In the genomic region with DNA sequence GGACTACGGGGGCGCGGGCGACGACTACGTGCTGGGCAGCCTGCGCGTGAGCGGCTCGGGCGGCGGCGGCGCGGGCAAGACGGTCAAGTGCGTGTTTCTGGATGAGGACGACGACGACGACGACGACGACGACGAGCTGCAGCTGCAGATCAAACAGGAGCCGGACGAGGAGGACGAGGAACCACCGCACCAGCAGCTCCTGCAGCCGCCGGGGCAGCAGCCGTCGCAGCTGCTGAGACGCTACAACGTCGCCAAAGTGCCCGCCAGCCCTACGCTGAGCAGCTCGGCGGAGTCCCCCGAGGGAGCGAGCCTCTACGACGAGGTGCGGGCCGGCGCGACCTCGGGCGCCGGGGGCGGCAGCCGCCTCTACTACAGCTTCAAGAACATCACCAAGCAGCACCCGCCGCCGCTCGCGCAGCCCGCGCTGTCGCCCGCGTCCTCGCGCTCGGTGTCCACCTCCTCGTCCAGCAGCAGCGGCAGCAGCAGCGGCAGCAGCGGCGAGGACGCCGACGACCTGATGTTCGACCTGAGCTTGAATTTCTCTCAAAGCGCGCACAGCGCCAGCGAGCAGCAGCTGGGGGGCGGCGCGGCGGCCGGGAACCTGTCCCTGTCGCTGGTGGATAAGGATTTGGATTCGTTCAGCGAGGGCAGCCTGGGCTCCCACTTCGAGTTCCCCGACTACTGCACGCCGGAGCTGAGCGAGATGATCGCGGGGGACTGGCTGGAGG, we compare ENCODE assay signal across 9 cellular contexts. TPM values are rescaled to one million over a fixed set of nuclear protein-coding genes. Genes with fewer than 3 reads are reported as not detected.
A peak's percentile ranks its signal among the peaks of the same experiment; 100 is the strongest.
DNase-seq lines count a peak whose midpoint lies in the region; ATAC-seq, FAIRE-seq and TF ChIP-seq lines count a peak whose summit lies in the region.
"Had no signal": no experiment of that assay in that cellular context is flagged by ENCODE, and none has a peak within 500 bp of the region (broad histone marks: within the 10 kb centered on the region; RNA-seq: fewer than 3 reads in every experiment).

No MANE protein-coding gene starts in this region.

- H3K79me1 ChIP-seq in IMR-90 (ENCODE audit: low read depth in 1 of 2, low read length in 2 of 2), result peaks cover 0 to 12% of the 10 kb centered on the region in 2 experiments; a peak in 2 of 4 replicates

- H3K27ac ChIP-seq in IMR-90 (ENCODE audit: insufficient read depth, low read length) (peak overlapping the region; percentile 74), brain microvascular endothelial cell (no peak overlapping the region), neural cell (ENCODE audit: low read length) (peak overlapping the region; percentile 99), small intestine (ENCODE audit: low read depth in 1 of 2, low read length in 1 of 2) (no peak overlapping the region)
- H3K27ac ChIP-seq: body of pancreas had no signal

- peaks cover 74% of the 10 kb centered on the region for H3K79me2 ChIP-seq in neural cell (replicated peaks; ENCODE audit: insufficient read depth, low read length)

- H3K4me3 ChIP-seq in IMR-90 (ENCODE audit: insufficient read depth, low read depth, low read length) (peak overlapping the region; percentile 74), brain microvascular endothelial cell (ENCODE audit: low read depth, low read length) (peak overlapping the region; percentile 84), neural cell (ENCODE audit: low read length) (peak overlapping the region; percentile 95), small intestine (ENCODE audit: low read depth in 1 of 2, low read length in 2 of 2) (no peak overlapping the region)
- H3K4me3 ChIP-seq: body of pancreas had no signal

- H3K36me3 ChIP-seq in IMR-90 (ENCODE audit: control insufficient read depth, insufficient read depth, low read length), result no peaks in the 10 kb centered on the region
- H3K36me3 ChIP-seq in brain microvascular endothelial cell (replicated peaks), result no peaks in the 10 kb centered on the region
- peaks cover 11% of the 10 kb centered on the region for H3K36me3 ChIP-seq in neural cell (ENCODE audit: insufficient read depth, low read length)
- no peaks in the 10 kb centered on the region for H3K36me3 ChIP-seq in small intestine (ENCODE audit: control insufficient read depth in 2 of 2, insufficient read depth in 2 of 2, low read length in 2 of 2)

- no peak overlapping the region for H2BK120ac ChIP-seq in IMR-90 (ENCODE audit: low read depth, low read length)

- TF ChIP-seq CTCF in IMR-90 (conservative IDR thresholded peaks at IDR 0.05; ENCODE audit: low read depth, low read length) (no peak), brain microvascular endothelial cell (IDR thresholded peaks at IDR 0.05; ENCODE audit: low read depth, low read length, missing control alignments) (peak; percentile 26), neural cell (IDR thresholded peaks at IDR 0.05; ENCODE audit: poor library complexity, severe bottlenecking) (no peak)

- H3K9ac ChIP-seq in IMR-90 (ENCODE audit: low read depth, low read length) (peak overlapping the region; percentile 59), neural cell (ENCODE audit: low read length) (peak overlapping the region; percentile 98)

- H3K23ac ChIP-seq in IMR-90 (ENCODE audit: low read depth, low read length), result peak overlapping the region; percentile 80

- DNase-seq in DMS 273 (lab: John Stamatoyannopoulos, UW; ENCODE audit: unreplicated experiment) (peak; percentile 51), IMR-90 (peak; percentile 22), brain microvascular endothelial cell (peak; percentile 24), dermis blood vessel endothelial cell (no peak), GOT3 (lab: John Stamatoyannopoulos, UW) (no peak), small intestine (no peak)
- DNase-seq: body of pancreas had no signal

- dilution Hi-C loops in IMR-90 (cut with HindIII; ENCODE audit: low sequenced_read_pairs, unreplicated experiment), result no loop called here

- H4K20me1 ChIP-seq in IMR-90 (ENCODE audit: insufficient read depth, low read length) (peaks cover 12% of the 10 kb centered on the region; the same call in 1 of the 2 replicates), neural cell (ENCODE audit: insufficient read depth) (peaks cover 57% of the 10 kb centered on the region)

- H3K4me1 ChIP-seq in IMR-90 (ENCODE audit: control insufficient read depth, insufficient read depth, low read length) (peaks cover 3% of the 10 kb centered on the region; the same call in 1 of the 2 replicates), small intestine (ENCODE audit: control insufficient read depth in 2 of 2, insufficient read depth in 1 of 2, low read depth in 1 of 2, low read length in 1 of 2) (peaks cover 0 to 3% of the 10 kb centered on the region in 2 donors)

- H4K8ac ChIP-seq in IMR-90 (ENCODE audit: low read depth in 2 of 2, low read length in 2 of 2), result no peak overlapping the region

- no peak overlapping the region for H3K56ac ChIP-seq in IMR-90 (ENCODE audit: extremely low read depth, insufficient read depth, low read length)

- TF ChIP-seq POLR2A in IMR-90 (IDR thresholded peaks at IDR 0.05; ENCODE audit: low read depth, low read length), result no peak

- peaks cover 24% of the 10 kb centered on the region for H3F3A ChIP-seq in neural cell (ENCODE audit: insufficient read depth, low read length, poor library complexity, severe bottlenecking)

- no peak overlapping the region for H3K18ac ChIP-seq in IMR-90 (ENCODE audit: low read depth, low read length)

- peak overlapping the region; percentile 75 for H2AK9ac ChIP-seq in IMR-90 (replicated peaks; ENCODE audit: low read depth, low read length, poor library complexity)

- no TSS peak for BruUV-seq in IMR-90 (replicated peaks; lab: Mats Ljungman, UMichigan)

- H3K4me2 ChIP-seq in IMR-90 (ENCODE audit: low read depth, low read length), result peak overlapping the region; percentile 90
- H3K4me2 ChIP-seq in neural cell (ENCODE audit: low read length), result no peak overlapping the region

- no peak overlapping the region for H2BK20ac ChIP-seq in IMR-90 (ENCODE audit: low read depth, low read length)

- in situ Hi-C loops in IMR-90 (cut with MboI; ENCODE audit: low sequenced_read_pairs) (no loop called here), brain microvascular endothelial cell (cut with HindIII; ENCODE audit: low pct_ligation_motif_present, low sequenced_read_pairs) (no loop called here)

- POLR2A ChIA-PET in IMR-90 (lab: Charles Lee; ENCODE audit: unreplicated experiment), result no interaction called here

- intact Hi-C loops in IMR-90 (cut with micrococcal nuclease), result loop anchor here (2.0 to 5.0 kb wide), 3 partner anchors 221 to 1079 kb away; no protein-coding TSS in a partner anchor

- 0 out of 2 replicates have a peak overlapping the region, but pooled peaks have one; percentile 8 for H3K4ac ChIP-seq in IMR-90 (ENCODE audit: low read depth, low read length)

- CTCF ChIA-PET in IMR-90 (lab: Yijun Ruan, JAX), result no interaction called here

- TF ChIP-seq RAD21 in IMR-90 (IDR thresholded peaks at IDR 0.05; ENCODE audit: low read length) (no peak), neural cell (conservative IDR thresholded peaks at IDR 0.05) (peak; percentile 34)

- no peak for TF ChIP-seq EP300 in neural cell (conservative IDR thresholded peaks at IDR 0.05; ENCODE audit: poor library complexity, severe bottlenecking)

- no peaks in the 10 kb centered on the region for H3K9me2 ChIP-seq in neural cell (ENCODE audit: insufficient read depth, low read length)

- H3K9me3 ChIP-seq in IMR-90 (ENCODE audit: control insufficient read depth, insufficient read depth, low read length), result no peaks in the 10 kb centered on the region
- no peaks in the 10 kb centered on the region for H3K9me3 ChIP-seq in neural cell (ENCODE audit: low read length)
- no peaks in the 10 kb centered on the region for H3K9me3 ChIP-seq in small intestine (ENCODE audit: control insufficient read depth, low read depth)
- H3K9me3 ChIP-seq: body of pancreas had no signal

- H4K5ac ChIP-seq in IMR-90 (ENCODE audit: low read depth, low read length), result no peak overlapping the region

- no peak for FAIRE-seq in small intestine (lab: Jason Lieb, UNC)

- no peak overlapping the region for H4K91ac ChIP-seq in IMR-90 (ENCODE audit: insufficient read depth, low read depth, low read length)

- 0% methylated on average over 42 of the region's 95 CpGs; no CpG with 5 or more reads in 1 of the 2 experiments for WGBS in IMR-90 (ENCODE audit: extremely low coverage in 2 of 2, insufficient read length in 1 of 2), 2 experiments
- WGBS in small intestine, 3 donors, result 4 to 12% (median 12%) methylated on average over 82 to 95 of the region's 95 CpGs

- H2AFZ ChIP-seq in IMR-90 (replicated peaks; ENCODE audit: low read length, poor library complexity) (peak overlapping the region; percentile 88), neural cell (ENCODE audit: low read depth, low read length) (no peak overlapping the region)

- no peak overlapping the region for H2AK5ac ChIP-seq in IMR-90 (ENCODE audit: low read depth, low read length)

- ATAC-seq in IMR-90 (ENCODE audit: low read depth) (no peak), GM19397 (IDR thresholded peaks at IDR 0.05; ENCODE audit: unreplicated experiment) (no peak)
- ATAC-seq: body of pancreas had no signal

- peak overlapping the region; percentile 6 for H2BK5ac ChIP-seq in IMR-90 (ENCODE audit: low read depth, low read length, poor library complexity, severe bottlenecking)

- H2BK15ac ChIP-seq in IMR-90 (ENCODE audit: low read depth, low read length), result no peak overlapping the region

- H3K27me3 ChIP-seq in IMR-90 (ENCODE audit: control insufficient read depth, insufficient read depth, low read length) (no peaks in the 10 kb centered on the region), brain microvascular endothelial cell (replicated peaks) (no peaks in the 10 kb centered on the region), neural cell (ENCODE audit: insufficient read depth, low read depth, low read length) (no peaks in the 10 kb centered on the region), small intestine (ENCODE audit: control insufficient read depth in 2 of 2, insufficient read depth in 2 of 2, low read length in 2 of 2) (peaks cover 21 to 36% of the 10 kb centered on the region in 2 donors)

- H3K9me1 ChIP-seq in IMR-90 (ENCODE audit: insufficient read depth, low read length), result no peaks in the 10 kb centered on the region

- no peak overlapping the region for H3K14ac ChIP-seq in IMR-90 (replicated peaks; ENCODE audit: low read depth, low read length)

TF ChIP-seq in IMR-90, 13 proteins besides CTCF, POLR2A, EP300 and RAD21:
- TF ChIP-seq RCOR1 (IDR thresholded peaks at IDR 0.05; ENCODE audit: insufficient replicate concordance, low read length), result no peak
- no peak for TF ChIP-seq NFE2L2 (IDR thresholded peaks at IDR 0.05; ENCODE audit: low read depth, low read length)

TF ChIP-seq in neural cell, 6 proteins besides CTCF, POLR2A, EP300 and RAD21 (continues in another document):
- TF ChIP-seq TAF1 (IDR thresholded peaks at IDR 0.05; ENCODE audit: low read depth), result peak; percentile 19

RNA-seq across cellular contexts. Expression of a gene that starts 1.3 kb away (rescaled TPM):
- total RNA-seq in IMR-90 (2012; rRNA removed), result 2.2 and 4.7 TPM in 2 replicates
- 1.9 and 2.2 TPM in 2 replicates for polyA plus RNA-seq in IMR-90 (2012; rRNA removed)
- polyA plus RNA-seq in IMR-90 (2012; cell fraction: cytosol; rRNA removed), result 0.78 and 1.3 TPM in 2 replicates
- polyA plus RNA-seq in IMR-90 (2012; cell fraction: nucleus; rRNA removed; ENCODE audit: low replicate concordance), result 2.7 and 3.1 TPM in 2 replicates
- 135 and 146 TPM in 2 replicates for polyA plus RNA-seq in neural cell
- polyA minus RNA-seq in neural cell, result 578 and 597 TPM in 2 replicates
- not detected in 2 replicates for total RNA-seq in dermis blood vessel endothelial cell
- under 1 TPM in 2 of 3 donors, not detected in 1; 0.03 to 0.27 TPM for polyA plus RNA-seq in small intestine

Comparison
In these comparisons a context has a peak if more than half of its experiments do, and no peak if none do; other contexts are left out.
1. DNase-seq: peak in DMS 273 (single experiment), IMR-90 (single experiment) and brain microvascular endothelial cell (single experiment); none in dermis blood vessel endothelial cell (single experiment), GOT3 (single experiment) and small intestine (single experiment).
2. H3K27ac ChIP-seq: peak in IMR-90 (single experiment) and neural cell (single experiment); none in brain microvascular endothelial cell (single experiment) and small intestine (0 of 2).
3. H3K4me3 ChIP-seq: peak in IMR-90 (single experiment), brain microvascular endothelial cell (single experiment) and neural cell (single experiment); none in small intestine (0 of 2).
4. RNA of a gene that starts 1.3 kb away (polyA plus RNA-seq): 135 to 146 TPM in neural cell; 0.78 to 3.1 TPM in IMR-90 and 0.03 to 0.27 TPM in small intestine; every median in the first group is over 10 times any median in the second.